In the genomic region with DNA sequence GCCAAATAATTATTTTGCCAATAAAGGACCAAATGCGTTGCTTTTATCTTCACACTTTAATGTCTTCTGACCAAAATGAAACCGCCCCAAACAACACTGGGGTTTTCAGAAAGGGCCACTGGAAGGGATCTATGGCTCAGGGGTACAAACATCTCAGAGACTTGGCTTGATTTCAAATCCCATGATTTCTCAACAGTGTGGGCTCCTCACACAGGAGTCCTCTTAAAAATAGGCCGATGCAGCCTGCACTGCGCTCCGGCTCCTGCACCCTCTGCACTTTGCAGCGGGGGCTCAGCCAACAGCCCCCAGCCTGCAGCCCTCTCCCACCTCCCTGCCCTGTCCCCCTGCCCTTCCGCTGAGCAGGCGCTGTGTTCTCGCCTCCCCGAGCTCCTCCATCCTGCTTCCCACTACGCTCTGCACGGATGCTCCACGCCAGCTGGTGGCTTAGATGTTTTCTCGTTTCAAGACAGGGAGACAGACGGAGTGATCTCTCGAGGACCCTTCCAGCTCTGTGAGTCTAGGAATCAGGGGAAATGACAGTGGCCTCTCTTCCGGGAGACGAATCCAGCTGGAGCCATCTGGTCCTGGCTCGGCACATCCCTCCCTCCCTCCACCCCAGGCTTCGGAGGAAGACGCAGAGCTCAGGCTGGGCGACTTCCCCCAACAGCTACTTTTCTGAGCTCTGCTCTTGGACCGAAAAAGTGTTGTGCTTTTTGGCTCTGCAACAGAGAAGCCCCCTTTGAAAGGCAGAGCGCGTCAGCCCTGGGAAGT, we compare ENCODE assay signal across 14 cellular contexts.
DNase-seq lines count a peak whose midpoint lies in the region; ATAC-seq and TF ChIP-seq lines count a peak whose summit lies in the region.
"Had no signal": no experiment of that assay in that cellular context is flagged by ENCODE, and none has a peak within 500 bp of the region (broad histone marks: within the 10 kb centered on the region; RNA-seq: fewer than 3 reads in every experiment).

No MANE protein-coding gene starts in this region.

- no peak overlapping the region for H3K4me3 ChIP-seq in lower lobe of right lung

- no peak overlapping the region for H3K4me3 Mint-ChIP-seq in CD4-positive, alpha-beta T cell
- H3K4me3 Mint-ChIP-seq in stimulated activated effector memory CD8-positive, alpha-beta T cell treated with anti-CD3 and anti-CD28 coated beads, Interleukin-12 subunit alpha, Interleukin-12 subunit beta, amount 100 ng/mL, for 72 hours: no peak overlapping the region
- H3K4me3 Mint-ChIP-seq: activated CD8-positive, alpha-beta T cell treated with anti-CD3 and anti-CD28 coated beads for 36 hours had no signal

- peaks cover 8% of the 10 kb centered on the region for H3K27me3 Mint-ChIP-seq in CD4-positive, alpha-beta T cell

- H3K4me1 ChIP-seq in lower lobe of right lung: no peaks in the 10 kb centered on the region

- no peaks in the 10 kb centered on the region for H3K36me3 Mint-ChIP-seq in CD4-positive, alpha-beta T cell (ENCODE audit: low read depth)
- H3K36me3 Mint-ChIP-seq in stimulated activated effector memory CD8-positive, alpha-beta T cell treated with anti-CD3 and anti-CD28 coated beads, Interleukin-12 subunit alpha, Interleukin-12 subunit beta, amount 100 ng/mL, for 72 hours: no peaks in the 10 kb centered on the region

- no peaks in the 10 kb centered on the region for H3K9me3 ChIP-seq in lower lobe of right lung
- no peaks in the 10 kb centered on the region for H3K9me3 ChIP-seq in CD4-positive, alpha-beta T cell (ENCODE audit: control insufficient read depth, low read length)

- H3K9me3 Mint-ChIP-seq in CD4-positive, alpha-beta T cell: no peaks in the 10 kb centered on the region
- no peaks in the 10 kb centered on the region for H3K9me3 Mint-ChIP-seq in stimulated activated effector memory CD8-positive, alpha-beta T cell treated with anti-CD3 and anti-CD28 coated beads, Interleukin-12 subunit alpha, Interleukin-12 subunit beta, amount 100 ng/mL, for 72 hours
- H3K9me3 Mint-ChIP-seq: activated CD8-positive, alpha-beta T cell treated with anti-CD3 and anti-CD28 coated beads for 36 hours had no signal

- H3K27me3 ChIP-seq in lower lobe of right lung (ENCODE audit: low read depth): no peaks in the 10 kb centered on the region
- H3K27me3 ChIP-seq in CD4-positive, alpha-beta T cell (ENCODE audit: control insufficient read depth, insufficient read depth, low read length): no peaks in the 10 kb centered on the region

- intact Hi-C loops in lower lobe of right lung (cut with DNase I): no loop called here
- intact Hi-C loops in CD4-positive, alpha-beta T cell (cut with DNase I, micrococcal nuclease): no loop called here

- H3K27ac ChIP-seq in lower lobe of right lung: peak overlapping the region; percentile 40
- peak overlapping the region; percentile 63 for H3K27ac ChIP-seq in temporal lobe (ENCODE audit: low read depth, low read length)
- H3K27ac ChIP-seq in CD4-positive, alpha-beta T cell (ENCODE audit: low read depth, low read length): no peak overlapping the region

- peak; percentile 64 to 80 for ATAC-seq in lower lobe of right lung
- no peak for ATAC-seq in CD4-positive, alpha-beta T cell (ENCODE audit: poor library complexity)
- no peak for ATAC-seq in stimulated activated effector memory CD8-positive, alpha-beta T cell treated with anti-CD3 and anti-CD28 coated beads, Interleukin-12 subunit alpha, Interleukin-12 subunit beta, amount 100 ng/mL, for 72 hours
- ATAC-seq in HG02840 (IDR thresholded peaks at IDR 0.05; ENCODE audit: low FRiP score, unreplicated experiment): no peak
- ATAC-seq: activated CD8-positive, alpha-beta T cell treated with anti-CD3 and anti-CD28 coated beads for 36 hours had no signal

- TF ChIP-seq CTCF in lower lobe of right lung (IDR thresholded peaks at IDR 0.05): no peak
- no peak for TF ChIP-seq CTCF in CD4-positive, alpha-beta T cell (IDR thresholded peaks at IDR 0.05)

- CTCF ChIA-PET in CD4-positive, alpha-beta T cell (lab: Charles Lee): no interaction called here

- H3K4me1 Mint-ChIP-seq in CD4-positive, alpha-beta T cell (ENCODE audit: low read depth): no peaks in the 10 kb centered on the region
- no peaks in the 10 kb centered on the region for H3K4me1 Mint-ChIP-seq in stimulated activated effector memory CD8-positive, alpha-beta T cell treated with anti-CD3 and anti-CD28 coated beads, Interleukin-12 subunit alpha, Interleukin-12 subunit beta, amount 100 ng/mL, for 72 hours

- no peak overlapping the region for H3K27ac Mint-ChIP-seq in CD4-positive, alpha-beta T cell
- H3K27ac Mint-ChIP-seq in stimulated activated effector memory CD8-positive, alpha-beta T cell treated with anti-CD3 and anti-CD28 coated beads, Interleukin-12 subunit alpha, Interleukin-12 subunit beta, amount 100 ng/mL, for 72 hours: no peak overlapping the region
- H3K27ac Mint-ChIP-seq: activated CD8-positive, alpha-beta T cell treated with anti-CD3 and anti-CD28 coated beads for 36 hours had no signal

- POLR2A ChIA-PET in CD4-positive, alpha-beta T cell (lab: Charles Lee): no interaction called here

- H3K36me3 ChIP-seq in lower lobe of right lung: no peaks in the 10 kb centered on the region

- DNase-seq in NCI-H524 (lab: John Stamatoyannopoulos, UW): peak; percentile 99
- peak; percentile 76 for DNase-seq in epidermal melanocyte (ENCODE audit: insufficient read length, low spot score)
- peak; percentile 64 for DNase-seq in lower lobe of right lung
- no peak for DNase-seq in midbrain (lab: John Stamatoyannopoulos, UW)
- DNase-seq in CD4-positive, alpha-beta T cell: no peak
- no peak for DNase-seq in stimulated activated effector memory CD8-positive, alpha-beta T cell treated with anti-CD3 and anti-CD28 coated beads, Interleukin-12 subunit alpha, Interleukin-12 subunit beta, amount 100 ng/mL, for 72 hours (ENCODE audit: low spot score in 2 of 2)
- DNase-seq: activated CD8-positive, alpha-beta T cell treated with anti-CD3 and anti-CD28 coated beads for 36 hours; activated naive CD4-positive, alpha-beta T cell; NCI-H146; NCI-H69; RPMI8226; T-helper 9 cell had no signal

Comparison
In these comparisons a context has a peak if more than half of its experiments do, and no peak if none do; other contexts are left out.
1. DNase-seq: peak in NCI-H524 (2 of 2), epidermal melanocyte (single experiment) and lower lobe of right lung (single experiment); none in midbrain (single experiment), CD4-positive, alpha-beta T cell (0 of 10) and stimulated activated effector memory CD8-positive, alpha-beta T cell treated with anti-CD3 and anti-CD28 coated beads, Interleukin-12 subunit alpha, Interleukin-12 subunit beta, amount 100 ng/mL, for 72 hours (0 of 2).
2. ATAC-seq: peak in lower lobe of right lung (2 of 2); none in CD4-positive, alpha-beta T cell (single experiment), stimulated activated effector memory CD8-positive, alpha-beta T cell treated with anti-CD3 and anti-CD28 coated beads, Interleukin-12 subunit alpha, Interleukin-12 subunit beta, amount 100 ng/mL, for 72 hours (single experiment) and HG02840 (single experiment).